In the genomic region with DNA sequence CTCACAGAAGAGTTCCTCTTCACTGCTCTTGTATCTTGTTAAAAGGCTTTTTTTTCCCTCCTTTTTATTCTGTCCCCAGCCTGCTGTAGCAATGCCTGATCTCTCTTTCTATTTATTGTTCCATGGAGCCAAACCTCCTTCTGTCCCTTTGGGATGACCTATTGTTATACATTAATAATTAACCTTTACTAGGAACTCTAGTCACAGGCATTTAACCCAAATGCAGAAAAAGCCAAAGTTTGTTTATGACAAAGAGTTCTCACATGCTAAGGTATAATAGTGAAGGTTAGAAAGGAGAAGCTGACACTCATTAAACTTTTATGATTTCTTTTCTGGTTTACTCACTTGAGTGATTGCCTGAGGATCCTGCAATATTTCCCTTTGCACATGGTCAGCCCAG, we compare ENCODE assay signal across 21 cellular contexts.
"Had no signal": no experiment of that assay in that cellular context is flagged by ENCODE, and none has a peak within 500 bp of the region (broad histone marks: within the 10 kb centered on the region; RNA-seq: fewer than 3 reads in every experiment).

No MANE protein-coding gene starts in this region.

- H3K36me3 ChIP-seq: esophagus muscularis mucosa, gastroesophageal sphincter, right lobe of liver, suprapubic skin, thyroid gland, upper lobe of left lung, uterus had no signal

- H3K27ac Mint-ChIP-seq: naive thymus-derived CD4-positive, alpha-beta T cell; nephron progenitor cell; stimulated activated effector memory CD8-positive, alpha-beta T cell treated with anti-CD3 and anti-CD28 coated beads, Interleukin-12 subunit alpha, Interleukin-12 subunit beta, amount 100 ng/mL, for 72 hours had no signal

- FAIRE-seq: endometrium had no signal

- DNase-seq: cortex of kidney; effector memory CD4-positive, alpha-beta T cell; glutamatergic neuron; islet precursor cell; left ventricle myocardium superior; mesenchymal stem cell; naive thymus-derived CD4-positive, alpha-beta T cell; nephron progenitor cell; right lobe of liver; stimulated activated CD4-positive, alpha-beta T cell treated with anti-CD3 and anti-CD28 coated beads, Interleukin-4, amount 100 ng/mL, for 1 hour; stimulated activated CD8-positive, alpha-beta memory T cell treated with anti-CD3 and anti-CD28 coated beads, Interleukin-4, amount 100 ng/mL, for 48 hours; stimulated activated naive CD8-positive, alpha-beta T cell treated with anti-CD3 and anti-CD28 coated beads, Interleukin-15, Interleukin-2, amounts not matched to agents 100 U/mL and 50 U/mL, for 24 hours; thyroid gland; upper lobe of left lung; uterus had no signal

- H3K4me3 ChIP-seq: esophagus muscularis mucosa, gastroesophageal sphincter, lung, right lobe of liver, suprapubic skin, thyroid gland, upper lobe of left lung, uterus had no signal

- H3K4me1 Mint-ChIP-seq: naive thymus-derived CD4-positive, alpha-beta T cell; stimulated activated effector memory CD8-positive, alpha-beta T cell treated with anti-CD3 and anti-CD28 coated beads, Interleukin-12 subunit alpha, Interleukin-12 subunit beta, amount 100 ng/mL, for 72 hours had no signal

- H3K9me3 ChIP-seq: esophagus muscularis mucosa, gastroesophageal sphincter, right lobe of liver, suprapubic skin, thyroid gland, upper lobe of left lung, uterus had no signal

- H3K9me3 Mint-ChIP-seq: nephron progenitor cell; stimulated activated effector memory CD8-positive, alpha-beta T cell treated with anti-CD3 and anti-CD28 coated beads, Interleukin-12 subunit alpha, Interleukin-12 subunit beta, amount 100 ng/mL, for 72 hours had no signal

- H3K36me3 Mint-ChIP-seq: naive thymus-derived CD4-positive, alpha-beta T cell; stimulated activated effector memory CD8-positive, alpha-beta T cell treated with anti-CD3 and anti-CD28 coated beads, Interleukin-12 subunit alpha, Interleukin-12 subunit beta, amount 100 ng/mL, for 72 hours had no signal

- H3K27me3 ChIP-seq: esophagus muscularis mucosa, right lobe of liver, suprapubic skin, thyroid gland, upper lobe of left lung, uterus had no signal

- H3K27ac ChIP-seq: esophagus muscularis mucosa, gastroesophageal sphincter, suprapubic skin, thyroid gland, upper lobe of left lung, uterus had no signal

- H3K4me3 Mint-ChIP-seq: naive thymus-derived CD4-positive, alpha-beta T cell; nephron progenitor cell; stimulated activated effector memory CD8-positive, alpha-beta T cell treated with anti-CD3 and anti-CD28 coated beads, Interleukin-12 subunit alpha, Interleukin-12 subunit beta, amount 100 ng/mL, for 72 hours had no signal
